8 cellular contexts compared by ENCODE assay signal in the genomic region with DNA sequence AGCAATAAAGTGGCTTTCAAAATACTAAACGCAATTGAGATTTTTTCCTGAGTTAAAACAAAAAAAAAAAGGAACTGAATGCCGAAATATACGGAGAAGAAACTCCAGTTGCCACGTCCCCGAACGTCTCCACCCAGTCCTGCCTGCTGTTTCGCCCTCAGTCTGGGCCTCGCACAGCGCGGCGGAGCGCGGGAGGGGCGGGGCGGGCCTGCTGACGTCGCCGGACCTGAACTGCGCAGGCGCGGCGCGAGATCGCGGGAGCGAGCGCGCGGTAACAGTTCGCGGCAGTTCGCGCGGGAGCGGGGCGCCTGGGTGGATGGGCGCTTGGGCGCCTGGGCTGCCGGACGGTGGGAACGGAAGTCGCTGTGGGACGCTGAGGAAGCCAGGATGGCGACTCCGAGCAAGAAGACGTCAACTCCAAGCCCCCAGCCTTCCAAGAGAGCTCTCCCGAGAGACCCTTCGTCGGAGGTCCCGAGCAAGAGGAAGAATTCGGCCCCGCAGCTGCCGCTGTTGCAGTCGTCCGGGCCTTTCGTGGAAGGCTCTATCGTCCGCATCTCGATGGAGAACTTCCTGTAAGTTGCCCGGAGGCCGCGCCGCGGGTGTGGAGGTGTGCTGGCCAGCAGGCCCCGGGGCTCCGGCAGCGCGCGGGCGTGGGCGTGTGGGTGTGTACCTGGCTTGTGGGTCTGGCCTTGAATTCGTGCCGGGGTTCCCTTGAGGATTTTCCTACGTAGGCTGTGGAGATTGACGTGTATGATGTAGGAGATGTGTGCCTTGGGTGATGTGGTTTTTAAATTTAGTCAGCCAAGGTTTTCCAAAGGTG. TPM values are rescaled to one million over a fixed set of nuclear protein-coding genes. Genes with fewer than 3 reads are reported as not detected.
DNase-seq lines count a peak whose midpoint lies in the region; ATAC-seq, FAIRE-seq and TF ChIP-seq lines count a peak whose summit lies in the region.

A gene (plus strand): TSS at position 287 of the 820 bp plus-strand sequence. CDS start 101 bp downstream, at position 388.

- H3K4me2 ChIP-seq in OCI-LY1 (ENCODE audit: low read length): peak within 1 kb of the TSS; percentile 87

- WGBS in mesodermal cell (ENCODE audit: insufficient coverage in 2 of 2), 2 experiments: 0% methylated on average over 53 to 60 of the region's 75 CpGs

- in situ Hi-C loops in endometrial microvascular endothelial cells (cut with HindIII; ENCODE audit: inconsistent ontology term, low pct_unique_long_range_greater_than_20kb, low sequenced_read_pairs): no loop called here

- H3K36me3 ChIP-seq in OCI-LY1 (ENCODE audit: insufficient read depth, low read length) (peaks cover 38% of the 10 kb centered on the region), mesodermal cell (ENCODE audit: control insufficient read depth, insufficient read depth, low read length) (peaks cover 38% of the 10 kb centered on the region)

- H2AFZ ChIP-seq in OCI-LY1 (ENCODE audit: low read length): peak within 1 kb of the TSS; percentile 51

- 0 out of 2 replicates have a peak, but pooled peaks cover 3% of the 10 kb centered on the region for H4K20me1 ChIP-seq in OCI-LY1 (ENCODE audit: insufficient read depth, low read length)

- H3F3A ChIP-seq in OCI-LY1 (ENCODE audit: insufficient read depth, low read length): no peaks in the 10 kb centered on the region

- peaks cover 33% of the 10 kb centered on the region for H3K4me1 ChIP-seq in OCI-LY1 (ENCODE audit: insufficient read depth, low read length, severe bottlenecking)
- peaks cover 13% of the 10 kb centered on the region for H3K4me1 ChIP-seq in mesodermal cell (ENCODE audit: control insufficient read depth, insufficient read depth, low read length, poor library complexity, severe bottlenecking)

- peak; percentile 85 for ATAC-seq in GM21526 (IDR thresholded peaks at IDR 0.05; ENCODE audit: low FRiP score, unreplicated experiment)

- H3K9me3 ChIP-seq in OCI-LY1 (ENCODE audit: low read length) (no peaks in the 10 kb centered on the region), mesodermal cell (ENCODE audit: control insufficient read depth, low read length) (no peaks in the 10 kb centered on the region)

- peaks cover 49% of the 10 kb centered on the region for H3K79me2 ChIP-seq in OCI-LY1 (ENCODE audit: insufficient read depth, low read length)

- DNase-seq in D721Med (ENCODE audit: insufficient read length, low spot score) (peak; percentile 71), HuH-7 (ENCODE audit: low spot score) (peak; percentile 74)
- DNase-seq in activated CD8-positive, alpha-beta memory T cell treated with anti-CD3 and anti-CD28 coated beads, Interleukin-2, amount 50 U/mL, for 4 hours: peak; percentile 88
- DNase-seq in stimulated activated CD8-positive, alpha-beta memory T cell treated with anti-CD3 and anti-CD28 coated beads, Interleukin-15, amount 100 ng/mL, for 24 hours (ENCODE audit: low read depth): peak; percentile 82

- peak within 1 kb of the TSS; percentile 93 for H3K4me3 ChIP-seq in OCI-LY1 (ENCODE audit: low read depth, low read length, poor library complexity, severe bottlenecking)
- H3K4me3 ChIP-seq in mesodermal cell (ENCODE audit: extremely low read depth, insufficient read depth, low read length, poor library complexity, severe bottlenecking): peak within 1 kb of the TSS; percentile 75

- FAIRE-seq in D721Med (lab: Jason Lieb, UNC): no peak

- H3K27ac ChIP-seq in OCI-LY1 (ENCODE audit: low read depth, low read length, poor library complexity, severe bottlenecking): peak within 1 kb of the TSS; percentile 14
- H3K27ac ChIP-seq in mesodermal cell (ENCODE audit: low read depth, low read length, severe bottlenecking): peak within 1 kb of the TSS; percentile 91

- H3K9ac ChIP-seq in OCI-LY1 (ENCODE audit: low read length): peak within 1 kb of the TSS; percentile 92

- no peak for TF ChIP-seq CTCF in D721Med (IDR thresholded peaks at IDR 0.05; ENCODE audit: insufficient read depth, missing control alignments)
- no peak for TF ChIP-seq CTCF in OCI-LY1 (IDR thresholded peaks at IDR 0.05; ENCODE audit: low read length)

- H3K27me3 ChIP-seq in OCI-LY1 (ENCODE audit: insufficient read depth, low read length): no peaks in the 10 kb centered on the region

- H3K9me2 ChIP-seq in OCI-LY1 (ENCODE audit: low read depth, low read length): no peaks in the 10 kb centered on the region

RNA-seq across cellular contexts. Expression of the gene that starts here (rescaled TPM):
- 12.7 TPM for total RNA-seq in endometrial microvascular endothelial cells (ENCODE audit: inconsistent ontology term)
- 24.0 TPM for polyA plus RNA-seq in mesodermal cell (2013, experiment 1 of 2)
- polyA plus RNA-seq in mesodermal cell (2013, experiment 2 of 2): 29.9 TPM

Comparison
In these comparisons a context has a peak if more than half of its experiments do, and no peak if none do; other contexts are left out.
1. Peak in every context shown above with its lines: DNase-seq, ATAC-seq, H3K4me3 ChIP-seq and H3K27ac ChIP-seq.